In genomic region chr12:57001448-57001906, GRCh38 we compare ENCODE assay signal across 8 cellular contexts.
DNase-seq lines count a peak whose midpoint lies in the region; TF ChIP-seq lines count a peak whose summit lies in the region.

No MANE protein-coding gene starts in this region.

- TF ChIP-seq CTCF in neutrophil (IDR thresholded peaks at IDR 0.05) (peak; percentile 45), tibial artery (IDR thresholded peaks at IDR 0.05) (peak; percentile 44 to 47)

- peak; percentile 45 for DNase-seq in SIG-M5 treated with dmso at 0.1 percent for 504 hours (lab: John Stamatoyannopoulos, UW; ENCODE audit: unreplicated experiment)
- DNase-seq in SIG-M5 (lab: John Stamatoyannopoulos, UW), result no peak
- DNase-seq in NOMO-1 (lab: John Stamatoyannopoulos, UW; ENCODE audit: unreplicated experiment in 2 of 2), result peak; percentile 43 to 48
- DNase-seq in activated CD8-positive, alpha-beta memory T cell treated with anti-CD3 and anti-CD28 coated beads, Interleukin-2, amount 50 U/mL, for 48 hours, result peak; percentile 94
- DNase-seq in fibroblast of gingiva (ENCODE audit: low read depth), result peak; percentile 24
- DNase-seq in tibial artery, result peak in 1 of 2 donors; percentile 55
- no peak for DNase-seq in middle frontal gyrus (ENCODE audit: extremely low spot score, low spot score)

- no peaks in the 10 kb centered on the region for H3K9me3 ChIP-seq in neutrophil
- H3K9me3 ChIP-seq in tibial artery, result no peaks in the 10 kb centered on the region

- H3K4me3 ChIP-seq in neutrophil (ENCODE audit: low read depth in 1 of 2, low read length in 1 of 2), result no peak overlapping the region
- H3K4me3 ChIP-seq in tibial artery, result no peak overlapping the region

- H3K4me1 ChIP-seq in neutrophil (ENCODE audit: control insufficient read depth in 1 of 2, insufficient read depth in 1 of 2, low read depth in 1 of 2, low read length in 1 of 2) (peaks cover 6 to 9% of the 10 kb centered on the region in 2 experiments), tibial artery (peaks cover 0 to 24% (median 18%) of the 10 kb centered on the region in 4 donors)

- H3K36me3 ChIP-seq in neutrophil, result peaks cover 22% of the 10 kb centered on the region
- peaks cover 25 to 84% (median 32%) of the 10 kb centered on the region in 3 donors for H3K36me3 ChIP-seq in tibial artery

- H3K27me3 ChIP-seq in neutrophil (peaks cover 10% of the 10 kb centered on the region), tibial artery (no peaks in the 10 kb centered on the region)

- intact Hi-C loops in tibial artery (cut with DNase I; ENCODE audit: low total_unique reads), result no loop called here

- H3K27ac ChIP-seq in neutrophil, result no peak overlapping the region
- no peak overlapping the region for H3K27ac ChIP-seq in tibial artery

Comparison
In these comparisons a context has a peak if more than half of its experiments do, and no peak if none do; other contexts are left out.
1. DNase-seq: peak in SIG-M5 treated with dmso at 0.1 percent for 504 hours (single experiment), NOMO-1 (2 of 2), activated CD8-positive, alpha-beta memory T cell treated with anti-CD3 and anti-CD28 coated beads, Interleukin-2, amount 50 U/mL, for 48 hours (single experiment) and fibroblast of gingiva (single experiment); none in SIG-M5 (single experiment) and middle frontal gyrus (single experiment).